8 cellular contexts compared by ENCODE assay signal in genomic region chr2:168552450-168552856, GRCh38.
DNase-seq lines count a peak whose midpoint lies in the region; ATAC-seq and TF ChIP-seq lines count a peak whose summit lies in the region.

No MANE protein-coding gene starts in this region.

- ATAC-seq in GM21390 (IDR thresholded peaks at IDR 0.05; ENCODE audit: unreplicated experiment): peak; percentile 98
- peak; percentile 99 for ATAC-seq in HG03520 (IDR thresholded peaks at IDR 0.05; ENCODE audit: unreplicated experiment)

- H3K4me1 ChIP-seq in OCI-LY3 (ENCODE audit: low read length): peaks cover 27% of the 10 kb centered on the region
- no peaks in the 10 kb centered on the region for H3K4me1 ChIP-seq in colonic mucosa

- TF ChIP-seq CTCF in OCI-LY3 (IDR thresholded peaks at IDR 0.05; ENCODE audit: low read depth, low read length) (no peak), colonic mucosa (IDR thresholded peaks at IDR 0.05) (no peak)

- H2AFZ ChIP-seq in OCI-LY3 (ENCODE audit: low read depth, low read length): no peak overlapping the region

- H3K36me3 ChIP-seq in OCI-LY3 (replicated peaks; ENCODE audit: low read depth, low read length): no peaks in the 10 kb centered on the region
- H3K36me3 ChIP-seq in colonic mucosa: no peaks in the 10 kb centered on the region

- H3K79me2 ChIP-seq in OCI-LY3 (ENCODE audit: low read length): no peaks in the 10 kb centered on the region; the same call in 1 of the 2 replicates

- H3K4me2 ChIP-seq in OCI-LY3 (ENCODE audit: low read length): peak overlapping the region; percentile 73

- no peaks in the 10 kb centered on the region for H4K20me1 ChIP-seq in OCI-LY3 (ENCODE audit: insufficient read depth, low read length)

- H3K4me3 Mint-ChIP-seq in activated T-helper 2 cell treated with anti-CD3 and anti-CD28 coated beads, Interferon-gamma antibody, Interleukin-2, Interleukin-4, amounts not matched to agents 10 μg/mL and 5 μg/mL and 100 μg/mL, durations not matched to agents 14 hours and 24 hours and 36 hours (ENCODE audit: low read depth): no peak overlapping the region

- DNase-seq in DMS153 (lab: John Stamatoyannopoulos, UW): peak; percentile 81
- DNase-seq in activated T-helper 2 cell treated with anti-CD3 and anti-CD28 coated beads, Interferon-gamma antibody, Interleukin-2, Interleukin-4, amounts not matched to agents 10 μg/mL and 5 μg/mL and 100 μg/mL, durations not matched to agents 14 hours and 24 hours and 36 hours (ENCODE audit: low spot score): no peak
- DNase-seq in colonic mucosa: no peak
- no peak for DNase-seq in islet precursor cell
- no peak for DNase-seq in mucosa of gallbladder (ENCODE audit: low spot score)

- H3K27ac ChIP-seq in OCI-LY3 (ENCODE audit: low read length) (no peak overlapping the region), colonic mucosa (no peak overlapping the region)

- no peaks in the 10 kb centered on the region for H3K9me3 Mint-ChIP-seq in activated T-helper 2 cell treated with anti-CD3 and anti-CD28 coated beads, Interferon-gamma antibody, Interleukin-2, Interleukin-4, amounts not matched to agents 10 μg/mL and 5 μg/mL and 100 μg/mL, durations not matched to agents 14 hours and 24 hours and 36 hours

- intact Hi-C loops in activated T-helper 2 cell treated with anti-CD3 and anti-CD28 coated beads, Interferon-gamma antibody, Interleukin-2, Interleukin-4, amounts not matched to agents 10 μg/mL and 5 μg/mL and 100 μg/mL, durations not matched to agents 14 hours and 24 hours and 36 hours (cut with micrococcal nuclease): no loop called here
- intact Hi-C loops in colonic mucosa (cut with DNase I): no loop called here

- H3K9ac ChIP-seq in OCI-LY3 (ENCODE audit: low read length): peak overlapping the region; percentile 31; the same call in 1 of the 2 replicates
- no peak overlapping the region for H3K9ac ChIP-seq in colonic mucosa (ENCODE audit: low read depth in 2 of 2, low read length in 2 of 2)

- H3K27me3 ChIP-seq in OCI-LY3 (ENCODE audit: low read depth, low read length) (no peaks in the 10 kb centered on the region), colonic mucosa (no peaks in the 10 kb centered on the region)

- peak overlapping the region; percentile 45 for H3K4me3 ChIP-seq in OCI-LY3 (ENCODE audit: low read length)
- no peak overlapping the region for H3K4me3 ChIP-seq in colonic mucosa

- no peak overlapping the region for H3K27ac Mint-ChIP-seq in activated T-helper 2 cell treated with anti-CD3 and anti-CD28 coated beads, Interferon-gamma antibody, Interleukin-2, Interleukin-4, amounts not matched to agents 10 μg/mL and 5 μg/mL and 100 μg/mL, durations not matched to agents 14 hours and 24 hours and 36 hours

- peaks cover 23% of the 10 kb centered on the region for H3K36me3 Mint-ChIP-seq in activated T-helper 2 cell treated with anti-CD3 and anti-CD28 coated beads, Interferon-gamma antibody, Interleukin-2, Interleukin-4, amounts not matched to agents 10 μg/mL and 5 μg/mL and 100 μg/mL, durations not matched to agents 14 hours and 24 hours and 36 hours (ENCODE audit: low read depth)

- H3K9me3 ChIP-seq in OCI-LY3 (ENCODE audit: insufficient read depth, low read length) (no peaks in the 10 kb centered on the region), colonic mucosa (no peaks in the 10 kb centered on the region)

- H3K4me1 Mint-ChIP-seq in activated T-helper 2 cell treated with anti-CD3 and anti-CD28 coated beads, Interferon-gamma antibody, Interleukin-2, Interleukin-4, amounts not matched to agents 10 μg/mL and 5 μg/mL and 100 μg/mL, durations not matched to agents 14 hours and 24 hours and 36 hours (ENCODE audit: low read depth): peaks cover 8% of the 10 kb centered on the region

- no peaks in the 10 kb centered on the region for H3K27me3 Mint-ChIP-seq in activated T-helper 2 cell treated with anti-CD3 and anti-CD28 coated beads, Interferon-gamma antibody, Interleukin-2, Interleukin-4, amounts not matched to agents 10 μg/mL and 5 μg/mL and 100 μg/mL, durations not matched to agents 14 hours and 24 hours and 36 hours (ENCODE audit: low read depth)
